Comparison of ENCODE assay signal across 13 cellular contexts in genomic region chr7:137001478-137001877, GRCh38.
A peak's percentile ranks its signal among the peaks of the same experiment; 100 is the strongest.
DNase-seq lines count a peak whose midpoint lies in the region; ATAC-seq and TF ChIP-seq lines count a peak whose summit lies in the region.
"Had no signal": no experiment of that assay in that cellular context is flagged by ENCODE, and none has a peak within 500 bp of the region (broad histone marks: within the 10 kb centered on the region; RNA-seq: fewer than 3 reads in every experiment).

No MANE protein-coding gene starts in this region.

- H4K91ac ChIP-seq in neuronal stem cell (ENCODE audit: low read depth, low read length, poor library complexity), result no peak overlapping the region

- peak overlapping the region; percentile 45 for H3K27ac Mint-ChIP-seq in chondrocyte (ENCODE audit: unreplicated experiment)

- H3K27ac ChIP-seq in AG04450 (ENCODE audit: low read depth, low read length) (peak overlapping the region; percentile 23), neuronal stem cell (replicated peaks; ENCODE audit: low read length) (no peak overlapping the region)
- H3K27ac ChIP-seq: C4-2B had no signal

- no peaks in the 10 kb centered on the region for H3K27me3 ChIP-seq in AG04450 (ENCODE audit: control insufficient read depth, insufficient read depth, low read length)
- no peaks in the 10 kb centered on the region for H3K27me3 ChIP-seq in neuronal stem cell (ENCODE audit: control insufficient read depth in 3 of 3, insufficient read depth in 3 of 3, low read depth in 1 of 3, low read length in 3 of 3)

- H3K4ac ChIP-seq in neuronal stem cell (ENCODE audit: low read length), result no peak overlapping the region

- H2BK120ac ChIP-seq in neuronal stem cell (ENCODE audit: low read depth, low read length), result no peak overlapping the region

- no peak overlapping the region for H3K4me2 ChIP-seq in neuronal stem cell (ENCODE audit: insufficient read depth, low read length, poor library complexity, severe bottlenecking)

- H3K36me3 ChIP-seq in neuronal stem cell (replicated peaks in 1 of 2; ENCODE audit: control insufficient read depth in 2 of 2, insufficient read depth in 2 of 2, low read length in 2 of 2), result no peaks in the 10 kb centered on the region

- H2BK15ac ChIP-seq in neuronal stem cell (ENCODE audit: low read length), result no peak overlapping the region

- no peak overlapping the region for H3K9ac ChIP-seq in neuronal stem cell (ENCODE audit: low read depth, low read length, poor library complexity)

- no peak overlapping the region for H3K23ac ChIP-seq in neuronal stem cell (ENCODE audit: low read depth, low read length, poor library complexity)

- H3K79me1 ChIP-seq in neuronal stem cell (ENCODE audit: low read depth, low read length), result no peaks in the 10 kb centered on the region

- H2BK12ac ChIP-seq in neuronal stem cell (ENCODE audit: low read length), result no peak overlapping the region

- H3K14ac ChIP-seq in neuronal stem cell (ENCODE audit: low read length), result no peak overlapping the region

- no peak for TF ChIP-seq CTCF in AG04450 (IDR thresholded peaks at IDR 0.05; ENCODE audit: low read depth, low read length)
- TF ChIP-seq CTCF in chondrocyte (IDR thresholded peaks at IDR 0.05), result no peak

- H3K4me3 ChIP-seq in AG04450 (ENCODE audit: low read depth, low read length) (no peak overlapping the region), neuronal stem cell (ENCODE audit: low read length in 2 of 2) (no peak overlapping the region)

- CTCF ChIA-PET in AG04450 (lab: Charles Lee), result interaction anchor here (1.3 kb wide), 1 partner anchor 453 kb away, joined by 3 read pairs; no protein-coding TSS in a partner anchor

- no peaks in the 10 kb centered on the region for H3K36me3 Mint-ChIP-seq in chondrocyte (ENCODE audit: low read depth)

- no peak overlapping the region for H4K8ac ChIP-seq in neuronal stem cell (ENCODE audit: low read depth, low read length)

- POLR2A ChIA-PET in AG04450 (lab: Yijun Ruan, JAX), result no interaction called here

- H2AK5ac ChIP-seq in neuronal stem cell (ENCODE audit: low read depth, low read length), result no peak overlapping the region

- H3K27me3 Mint-ChIP-seq in chondrocyte (ENCODE audit: low read depth), result no peaks in the 10 kb centered on the region

- H3K4me1 ChIP-seq in neuronal stem cell (ENCODE audit: control insufficient read depth in 2 of 2, insufficient read depth in 1 of 2, low read depth in 1 of 2, low read length in 2 of 2), result peaks cover 0 to 10% of the 10 kb centered on the region in 2 donors

- no peak for DNase-seq in AG04450 (ENCODE audit: low read depth, low spot score)
- DNase-seq in M059J (ENCODE audit: low read depth), result peak; percentile 28
- DNase-seq in chondrocyte (ENCODE audit: low spot score), result no peak
- no peak for DNase-seq in neuronal stem cell (ENCODE audit: low spot score)
- DNase-seq in NCI-H1092 (lab: John Stamatoyannopoulos, UW), result no peak
- no peak for DNase-seq in central memory CD4-positive, alpha-beta T cell
- DNase-seq: HCEC 1CT, NCI-H1436 treated with DMSO at 0.1 percent for 48 hours, NCI-H2029 treated with DMSO at 0.1 percent for 48 hours, NCI-H748 treated with DMSO at 0.1 percent for 48 hours had no signal

- H3K4me3 Mint-ChIP-seq in chondrocyte (ENCODE audit: unreplicated experiment), result no peak overlapping the region

- peaks cover 66% of the 10 kb centered on the region for H3K4me1 Mint-ChIP-seq in chondrocyte (ENCODE audit: low read depth)

- H3K9me3 ChIP-seq in AG04450 (ENCODE audit: control insufficient read depth, insufficient read depth, low read length) (no peaks in the 10 kb centered on the region), neuronal stem cell (replicated peaks in 1 of 2; ENCODE audit: control insufficient read depth in 2 of 2, insufficient read depth in 1 of 2, low read depth in 1 of 2, low read length in 2 of 2) (no peaks in the 10 kb centered on the region)

- no CpG with 5 or more reads among the region's 3 CpGs for WGBS in neuronal stem cell (ENCODE audit: extremely low coverage in 2 of 2, insufficient read length in 2 of 2, insufficient replicate concordance in 1 of 2), 2 donors

- no peak for ATAC-seq in GM21825 (IDR thresholded peaks at IDR 0.05; ENCODE audit: unreplicated experiment)
- no peak for ATAC-seq in GM21529 (IDR thresholded peaks at IDR 0.05; ENCODE audit: unreplicated experiment)

- no peaks in the 10 kb centered on the region for H3K9me3 Mint-ChIP-seq in chondrocyte (ENCODE audit: low read depth)

- no peak overlapping the region for H3K18ac ChIP-seq in neuronal stem cell (ENCODE audit: low read length)

- no peak overlapping the region for H2BK5ac ChIP-seq in neuronal stem cell (ENCODE audit: low read length)

- peak overlapping the region; percentile 27 for H2AFZ ChIP-seq in neuronal stem cell (ENCODE audit: low read length)
